In genomic region chr3:38521391-38521987, GRCh38 we compare ENCODE assay signal across 8 cellular contexts. TPM values are rescaled to one million over a fixed set of nuclear protein-coding genes. Genes with fewer than 3 reads are reported as not detected.
DNase-seq lines count a peak whose midpoint lies in the region; ATAC-seq and TF ChIP-seq lines count a peak whose summit lies in the region.

No MANE protein-coding gene starts in this region.

- H4K20me1 ChIP-seq in PC-3 (ENCODE audit: low read length), result no peaks in the 10 kb centered on the region

- no peak overlapping the region for H3K9ac ChIP-seq in PC-3 (ENCODE audit: low read length)

- H3F3A ChIP-seq in PC-3 (ENCODE audit: low read length, unreplicated experiment), result no peaks in the 10 kb centered on the region

- H3K27me3 ChIP-seq in PC-3 (ENCODE audit: low read length) (no peaks in the 10 kb centered on the region), thyroid gland (no peaks in the 10 kb centered on the region)

- H3K36me3 ChIP-seq in PC-3 (ENCODE audit: low read depth, low read length) (peaks cover 7% of the 10 kb centered on the region; the same call in 1 of the 2 replicates), thyroid gland (peaks cover 10 to 20% of the 10 kb centered on the region in 2 donors)

- WGBS in thyroid gland, 2 donors, result 1 to 3% methylated on average over 5 of the region's 5 CpGs

- TF ChIP-seq CTCF in GM12874 (IDR thresholded peaks at IDR 0.05; ENCODE audit: insufficient read depth, low read depth, low read length) (peak; percentile 86), PC-3 (conservative IDR thresholded peaks at IDR 0.05; ENCODE audit: low read depth, low read length) (peak; percentile 97), neural crest cell (conservative IDR thresholded peaks at IDR 0.05) (peak; percentile 95), thyroid gland (IDR thresholded peaks at IDR 0.05) (peak; percentile 60 to 90 (median 79))

- H3K9me3 ChIP-seq in PC-3 (ENCODE audit: low read length) (no peaks in the 10 kb centered on the region), thyroid gland (no peaks in the 10 kb centered on the region)

- no peak overlapping the region for H3K4me3 Mint-ChIP-seq in activated T-cell treated with anti-CD3 and anti-CD28 coated beads, Interleukin-2, amount 50 U/mL, for 4 hours
- no peak overlapping the region for H3K4me3 Mint-ChIP-seq in neural crest cell

- H3K27me3 Mint-ChIP-seq in activated T-cell treated with anti-CD3 and anti-CD28 coated beads, Interleukin-2, amount 50 U/mL, for 4 hours (ENCODE audit: low read depth), result no peaks in the 10 kb centered on the region
- H3K27me3 Mint-ChIP-seq in neural crest cell (ENCODE audit: low read depth), result no peaks in the 10 kb centered on the region

- H3K9me2 ChIP-seq in PC-3 (replicated peaks; ENCODE audit: low read length), result no peaks in the 10 kb centered on the region

- H3K27ac ChIP-seq in PC-3 (ENCODE audit: low read length), result no peak overlapping the region
- no peak overlapping the region for H3K27ac ChIP-seq in thyroid gland

- intact Hi-C loops in PC-3 (cut with micrococcal nuclease) (loop anchor here (1.0 kb wide), 5 partner anchors 130 to 509 kb away; no protein-coding TSS in a partner anchor), thyroid gland (cut with DNase I) (loop anchor here (5.0 kb wide), 1 partner anchor 131 kb away; no protein-coding TSS in a partner anchor)

- DNase-seq in KBM-7 (peak; percentile 79), PC-3 (peak; percentile 84), fibroblast of peridontal ligament (ENCODE audit: extremely low read depth) (peak; percentile 84), neural crest cell (ENCODE audit: low read depth, low spot score) (peak; percentile 65), thyroid gland (peak; percentile 69 to 78)
- peak; percentile 56 for DNase-seq in activated T-cell treated with anti-CD3 and anti-CD28 coated beads, Interleukin-2, amount 50 U/mL, for 4 hours

- peaks cover 8% of the 10 kb centered on the region for H3K4me1 ChIP-seq in PC-3 (ENCODE audit: insufficient read depth, low read length)
- H3K4me1 ChIP-seq in thyroid gland, result no peaks in the 10 kb centered on the region

- H3K4me3 ChIP-seq in PC-3 (ENCODE audit: low read length) (no peak overlapping the region), thyroid gland (replicated peaks in 1 of 3) (no peak overlapping the region)

- in situ Hi-C loops in KBM-7 (cut with MboI; ENCODE audit: low pct_unique_long_range_greater_than_20kb, low sequenced_read_pairs), result no loop called here

- peak overlapping the region; percentile 69 for H2AFZ ChIP-seq in PC-3 (ENCODE audit: low read length)

- ATAC-seq in PC-3 (peak; percentile 38), HG03159 (IDR thresholded peaks at IDR 0.05; ENCODE audit: unreplicated experiment) (no peak)
- peak; percentile 37 to 52 for ATAC-seq in activated T-cell treated with anti-CD3 and anti-CD28 coated beads, Interleukin-2, amount 50 U/mL, for 4 hours

- peaks cover 32% of the 10 kb centered on the region for H3K4me1 Mint-ChIP-seq in activated T-cell treated with anti-CD3 and anti-CD28 coated beads, Interleukin-2, amount 50 U/mL, for 4 hours (ENCODE audit: low read depth)
- no peaks in the 10 kb centered on the region for H3K4me1 Mint-ChIP-seq in neural crest cell

- no peaks in the 10 kb centered on the region for H3K79me2 ChIP-seq in PC-3 (ENCODE audit: low read length)

- no peak overlapping the region for H3K27ac Mint-ChIP-seq in neural crest cell (ENCODE audit: unreplicated experiment)

- H3K4me2 ChIP-seq in PC-3 (ENCODE audit: low read length), result no peak overlapping the region

- H3K9me3 Mint-ChIP-seq in activated T-cell treated with anti-CD3 and anti-CD28 coated beads, Interleukin-2, amount 50 U/mL, for 4 hours, result no peaks in the 10 kb centered on the region
- H3K9me3 Mint-ChIP-seq in neural crest cell, result no peaks in the 10 kb centered on the region

- H3K36me3 Mint-ChIP-seq in activated T-cell treated with anti-CD3 and anti-CD28 coated beads, Interleukin-2, amount 50 U/mL, for 4 hours (ENCODE audit: insufficient read depth), result peaks cover 30% of the 10 kb centered on the region
- H3K36me3 Mint-ChIP-seq in neural crest cell (ENCODE audit: low read depth), result peaks cover 8% of the 10 kb centered on the region

- CTCF ChIA-PET in PC-3 (lab: Charles Lee), result interaction anchor here (0.6 to 1.9 kb wide), 7 partner anchors 25 to 478 kb away, joined by 3 to 14 read pairs (median 3); partner anchors contain the start of gene EXOG

- TF ChIP-seq POLR2A in thyroid gland (IDR thresholded peaks at IDR 0.05), result no peak

- POLR2A ChIA-PET in PC-3 (lab: Charles Lee; ENCODE audit: unreplicated experiment), result no interaction called here

- no TSS peak for BruUV-seq in PC-3 (replicated peaks; lab: Mats Ljungman, UMichigan)

RNA-seq across cellular contexts. Expression of gene EXOG, which starts 25.3 kb away (rescaled TPM):
- 10.0 and 11.3 TPM in 2 replicates for total RNA-seq in PC-3 (2014; rRNA removed)
- 10 to 100 TPM; 18.8 to 22.7 (median 21.7) TPM for total RNA-seq in activated T-cell treated with anti-CD3 and anti-CD28 coated beads, Interleukin-2, amount 50 U/mL, for 4 hours
- total RNA-seq in neural crest cell, result 26.2 and 26.5 TPM in 2 replicates
- total RNA-seq in thyroid gland, result 10 to 100 TPM in 3 of 4 donors, 1 to 10 TPM in 1; 7.6 to 17.6 (median 14.1) TPM
